ENCODE assay signal across 19 cellular contexts in the genomic region with DNA sequence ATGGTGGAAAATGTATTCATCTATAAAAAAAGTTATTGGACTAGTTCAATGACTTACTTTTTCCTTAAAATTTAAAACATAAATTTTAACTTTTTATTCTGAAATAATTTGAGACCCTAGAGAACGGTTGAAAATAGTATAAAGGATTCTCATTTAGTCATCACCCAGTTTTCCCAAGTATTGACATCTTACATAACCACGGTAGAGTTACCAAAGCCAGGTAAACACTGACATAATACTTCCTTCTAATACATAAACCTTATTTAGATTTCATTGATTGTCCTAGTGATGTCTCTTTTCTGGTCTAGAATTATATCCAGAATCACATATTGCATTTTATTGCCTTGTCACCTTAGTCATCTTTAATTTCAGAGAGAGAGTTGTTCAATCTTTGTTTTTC.
DNase-seq lines count a peak whose midpoint lies in the region; ATAC-seq and TF ChIP-seq lines count a peak whose summit lies in the region.
"Had no signal": no experiment of that assay in that cellular context is flagged by ENCODE, and none has a peak within 500 bp of the region (broad histone marks: within the 10 kb centered on the region; RNA-seq: fewer than 3 reads in every experiment).

No MANE protein-coding gene starts in this region.

- no peaks in the 10 kb centered on the region for H3K9me2 ChIP-seq in neural cell (ENCODE audit: insufficient read depth, low read length)

- 99% methylated on average over 2 of the region's 2 CpGs for WGBS in right cardiac atrium
- 89% methylated on average over 2 of the region's 2 CpGs for WGBS in esophagus muscularis mucosa

- no peak for TF ChIP-seq CTCF in right atrium auricular region (IDR thresholded peaks at IDR 0.05)
- TF ChIP-seq CTCF in esophagus muscularis mucosa (IDR thresholded peaks at IDR 0.05), result no peak
- no peak for TF ChIP-seq CTCF in neural cell (IDR thresholded peaks at IDR 0.05; ENCODE audit: poor library complexity, severe bottlenecking)

- no peak for ATAC-seq in right cardiac atrium
- ATAC-seq in GM18517 (IDR thresholded peaks at IDR 0.05; ENCODE audit: unreplicated experiment), result no peak
- ATAC-seq: HCT116 had no signal

- peak overlapping the region; percentile 41 to 73 for H3K27ac ChIP-seq in right atrium auricular region
- H3K27ac ChIP-seq in right cardiac atrium (ENCODE audit: low read length), result no peak overlapping the region
- H3K27ac ChIP-seq in esophagus muscularis mucosa (replicated peaks in 1 of 4), result peak overlapping the region in 3 of 4 donors; percentile 5 to 49 (median 45)
- peak overlapping the region; percentile 58 for H3K27ac ChIP-seq in neural cell (ENCODE audit: low read length)

- TF ChIP-seq EP300 in esophagus muscularis mucosa (IDR thresholded peaks at IDR 0.05), result no peak
- no peak for TF ChIP-seq EP300 in neural cell (conservative IDR thresholded peaks at IDR 0.05; ENCODE audit: poor library complexity, severe bottlenecking)

- no peak overlapping the region for H2AFZ ChIP-seq in neural cell (ENCODE audit: low read depth, low read length)

- H3K9ac ChIP-seq in neural cell (ENCODE audit: low read length), result no peak overlapping the region

- no peaks in the 10 kb centered on the region for H3F3A ChIP-seq in neural cell (ENCODE audit: insufficient read depth, low read length, poor library complexity, severe bottlenecking)

- no peaks in the 10 kb centered on the region for H3K27me3 ChIP-seq in right atrium auricular region
- no peaks in the 10 kb centered on the region for H3K27me3 ChIP-seq in right cardiac atrium (ENCODE audit: control insufficient read depth, insufficient read depth)
- H3K27me3 ChIP-seq in esophagus muscularis mucosa, result no peaks in the 10 kb centered on the region
- H3K27me3 ChIP-seq in neural cell (ENCODE audit: insufficient read depth, low read depth, low read length), result no peaks in the 10 kb centered on the region
- H3K27me3 ChIP-seq: BE2C had no signal

- H3K79me2 ChIP-seq in neural cell (replicated peaks; ENCODE audit: insufficient read depth, low read length), result no peaks in the 10 kb centered on the region

- H3K4me1 ChIP-seq in right atrium auricular region, result peaks cover 0 to 52% of the 10 kb centered on the region in 2 donors
- no peaks in the 10 kb centered on the region for H3K4me1 ChIP-seq in right cardiac atrium (ENCODE audit: control insufficient read depth, insufficient read depth, low read length)
- H3K4me1 ChIP-seq in esophagus muscularis mucosa, result peaks cover 39 to 93% (median 81%) of the 10 kb centered on the region in 4 donors

- no peak for TF ChIP-seq POLR2A in esophagus muscularis mucosa (IDR thresholded peaks at IDR 0.05; ENCODE audit: low read depth)

- H4K20me1 ChIP-seq in neural cell (ENCODE audit: insufficient read depth), result no peaks in the 10 kb centered on the region

- H3K4me2 ChIP-seq in neural cell (ENCODE audit: low read length), result no peak overlapping the region

- H3K4me3 ChIP-seq in right atrium auricular region, result no peak overlapping the region
- no peak overlapping the region for H3K4me3 ChIP-seq in right cardiac atrium (ENCODE audit: low read length)
- no peak overlapping the region for H3K4me3 ChIP-seq in esophagus muscularis mucosa
- H3K4me3 ChIP-seq in neural cell (ENCODE audit: low read length), result no peak overlapping the region

- no peaks in the 10 kb centered on the region for H3K36me3 ChIP-seq in right atrium auricular region
- H3K36me3 ChIP-seq in esophagus muscularis mucosa, result no peaks in the 10 kb centered on the region
- H3K36me3 ChIP-seq in neural cell (ENCODE audit: insufficient read depth, low read length), result no peaks in the 10 kb centered on the region
- H3K36me3 ChIP-seq: BE2C had no signal

- no peak for TF ChIP-seq RAD21 in neural cell (conservative IDR thresholded peaks at IDR 0.05)

- H3K9me3 ChIP-seq in right atrium auricular region (no peaks in the 10 kb centered on the region), right cardiac atrium (ENCODE audit: control insufficient read depth, low read length) (no peaks in the 10 kb centered on the region), esophagus muscularis mucosa (no peaks in the 10 kb centered on the region), neural cell (ENCODE audit: low read length) (no peaks in the 10 kb centered on the region)
- H3K9me3 ChIP-seq: BE2C had no signal

- intact Hi-C loops in right cardiac atrium (cut with DNase I) (no loop called here), esophagus muscularis mucosa (cut with DNase I) (no loop called here)

- DNase-seq in right atrium auricular region (ENCODE audit: low spot score), result no peak
- DNase-seq in right cardiac atrium, result no peak
- no peak for DNase-seq in esophagus muscularis mucosa (ENCODE audit: extremely low spot score)
- no peak for DNase-seq in activated CD4-positive, alpha-beta T cell treated with anti-CD3 and anti-CD28 coated beads for 1 hour
- no peak for DNase-seq in SK-N-DZ (ENCODE audit: low spot score)
- no peak for DNase-seq in NCI-H82 treated with DMSO at 0.1 percent for 48 hours (lab: John Stamatoyannopoulos, UW; ENCODE audit: unreplicated experiment)
- DNase-seq: BE2C; DMS53; GDM1; NCI-H1105; NCI-H146; NCI-H2029; NCI-H2227 treated with DMSO at 0.1 percent for 48 hours; NCI-H510A; NCI-H748 treated with DMSO at 0.1 percent for 48 hours; NK-92 treated with Interleukin-12 subunit alpha and Interleukin-12 subunit beta, amount 100 ng/mL, for 24 hours had no signal

TF ChIP-seq in neural cell, 6 proteins besides CTCF, POLR2A, EP300 and RAD21:
- TF ChIP-seq POLR2AphosphoS5 (IDR thresholded peaks at IDR 0.05) (no peak), MXI1 (conservative IDR thresholded peaks at IDR 0.05; ENCODE audit: poor library complexity, severe bottlenecking) (no peak)
